In the genomic region with DNA sequence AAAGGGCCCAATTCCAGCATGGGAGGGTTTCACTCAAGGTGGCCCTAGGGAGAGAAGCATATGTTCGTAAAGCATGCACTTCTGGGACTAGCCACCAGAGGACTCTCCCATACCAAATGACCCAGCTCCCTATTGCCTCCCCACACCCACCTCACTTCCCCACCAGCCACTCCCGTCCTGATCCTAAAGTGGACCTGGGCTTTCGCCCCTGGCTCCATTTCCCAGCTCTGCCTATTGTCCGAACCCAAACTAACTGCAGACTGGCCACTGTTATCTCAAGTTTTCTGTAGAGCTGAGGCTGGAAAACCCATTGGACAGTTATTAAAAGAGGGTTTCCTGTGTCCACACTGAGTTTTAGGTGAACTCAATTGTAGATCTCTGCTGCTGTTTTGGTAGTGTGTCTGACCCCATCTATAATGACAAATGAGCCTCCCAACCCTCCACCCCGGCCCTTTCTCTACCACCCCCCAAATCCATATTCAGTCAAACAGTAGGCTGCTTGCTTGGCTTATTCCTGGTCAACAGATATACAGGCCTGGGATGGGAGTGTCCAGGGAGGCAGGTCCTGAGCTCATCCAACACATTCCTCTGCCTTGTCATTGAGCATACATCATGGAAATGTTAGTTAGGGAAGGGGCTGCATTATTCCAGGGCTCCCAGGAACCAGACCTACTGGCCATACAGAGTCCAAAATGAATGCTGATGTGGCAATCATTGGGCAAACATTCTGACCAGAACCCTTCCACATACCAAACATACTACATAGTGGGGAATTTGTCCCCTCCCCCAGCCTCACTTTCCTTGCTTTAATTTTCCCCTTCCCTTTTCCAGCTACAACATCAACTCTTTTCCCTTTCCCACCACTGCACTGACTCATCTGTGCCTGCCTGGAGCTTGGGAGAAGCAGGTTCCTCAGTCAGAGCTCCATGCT, we compare ENCODE assay signal across 8 cellular contexts. TPM values are rescaled to one million over a fixed set of nuclear protein-coding genes. Genes with fewer than 3 reads are reported as not detected.
DNase-seq lines count a peak whose midpoint lies in the region; ATAC-seq and TF ChIP-seq lines count a peak whose summit lies in the region.

No MANE protein-coding gene starts in this region.

- H3K9me2 ChIP-seq in neural cell (ENCODE audit: insufficient read depth, low read length) = no peaks in the 10 kb centered on the region

- H3K9ac ChIP-seq in neural cell (ENCODE audit: low read length) = no peak overlapping the region

- no peaks in the 10 kb centered on the region for H3K9me3 Mint-ChIP-seq in activated CD4-positive, alpha-beta T cell treated with anti-CD3 and anti-CD28 coated beads, Interleukin-2, amount 10 ng/mL, durations not matched to agents 24 days and 14 days

- ATAC-seq in GM18505 (IDR thresholded peaks at IDR 0.05; ENCODE audit: unreplicated experiment) (peak; percentile 79), HG02885 (IDR thresholded peaks at IDR 0.05; ENCODE audit: poor library complexity, unreplicated experiment) (peak; percentile 93)

- DNase-seq in Ammon's horn (ENCODE audit: low spot score) (peak; percentile 79), NCI-H2029 (lab: John Stamatoyannopoulos, UW) (peak; percentile 66), fibroblast of mammary gland (ENCODE audit: low read depth) (peak; percentile 79), T-helper 9 cell (no peak)
- DNase-seq in activated CD4-positive, alpha-beta T cell treated with anti-CD3 and anti-CD28 coated beads, Interleukin-2, amount 10 ng/mL, durations not matched to agents 24 days and 14 days = peak; percentile 76

- TF ChIP-seq CTCF in fibroblast of mammary gland (conservative IDR thresholded peaks at IDR 0.05; ENCODE audit: control insufficient read depth, insufficient read depth, low read depth, low read length) (peak; percentile 99), neural cell (IDR thresholded peaks at IDR 0.05; ENCODE audit: poor library complexity, severe bottlenecking) (peak; percentile 73)

- no peaks in the 10 kb centered on the region for H3K36me3 ChIP-seq in neural cell (ENCODE audit: insufficient read depth, low read length)

- TF ChIP-seq EP300 in neural cell (conservative IDR thresholded peaks at IDR 0.05; ENCODE audit: poor library complexity, severe bottlenecking) = no peak

- H2AFZ ChIP-seq in neural cell (ENCODE audit: low read depth, low read length) = no peak overlapping the region

- H3K4me3 ChIP-seq in fibroblast of mammary gland (ENCODE audit: control insufficient read depth, low read depth, low read length) (no peak overlapping the region), neural cell (ENCODE audit: low read length) (no peak overlapping the region)

- intact Hi-C loops in activated CD4-positive, alpha-beta T cell treated with anti-CD3 and anti-CD28 coated beads, Interleukin-2, amount 10 ng/mL, durations not matched to agents 24 days and 14 days (cut with micrococcal nuclease) = loop anchor here (1.0 to 10.0 kb wide), 3 partner anchors 273 to 746 kb away; no protein-coding TSS in a partner anchor

- no peak overlapping the region for H3K27ac Mint-ChIP-seq in activated CD4-positive, alpha-beta T cell treated with anti-CD3 and anti-CD28 coated beads, Interleukin-2, amount 10 ng/mL, durations not matched to agents 24 days and 14 days

- no peaks in the 10 kb centered on the region for H3K9me3 ChIP-seq in neural cell (ENCODE audit: low read length)

- peak; percentile 76 for TF ChIP-seq RAD21 in neural cell (conservative IDR thresholded peaks at IDR 0.05)

- peaks cover 22% of the 10 kb centered on the region for H3K27me3 Mint-ChIP-seq in activated CD4-positive, alpha-beta T cell treated with anti-CD3 and anti-CD28 coated beads, Interleukin-2, amount 10 ng/mL, durations not matched to agents 24 days and 14 days

- H3K27me3 ChIP-seq in neural cell (ENCODE audit: insufficient read depth, low read depth, low read length) = no peaks in the 10 kb centered on the region

- no peak overlapping the region for H3K27ac ChIP-seq in neural cell (ENCODE audit: low read length)

- H3K4me1 Mint-ChIP-seq in activated CD4-positive, alpha-beta T cell treated with anti-CD3 and anti-CD28 coated beads, Interleukin-2, amount 10 ng/mL, durations not matched to agents 24 days and 14 days = no peaks in the 10 kb centered on the region

- no peak for TF ChIP-seq POLR2A in GM18505 (IDR thresholded peaks at IDR 0.05; ENCODE audit: borderline replicate concordance, extremely low read depth, insufficient read depth, insufficient read length)

- H3K4me2 ChIP-seq in neural cell (ENCODE audit: low read length) = no peak overlapping the region

- no peaks in the 10 kb centered on the region for H3F3A ChIP-seq in neural cell (ENCODE audit: insufficient read depth, low read length, poor library complexity, severe bottlenecking)

- H4K20me1 ChIP-seq in neural cell (ENCODE audit: insufficient read depth) = no peaks in the 10 kb centered on the region

- H3K79me2 ChIP-seq in neural cell (replicated peaks; ENCODE audit: insufficient read depth, low read length) = no peaks in the 10 kb centered on the region

- no peaks in the 10 kb centered on the region for H3K36me3 Mint-ChIP-seq in activated CD4-positive, alpha-beta T cell treated with anti-CD3 and anti-CD28 coated beads, Interleukin-2, amount 10 ng/mL, durations not matched to agents 24 days and 14 days (ENCODE audit: low read depth)

- no peak overlapping the region for H3K4me3 Mint-ChIP-seq in activated CD4-positive, alpha-beta T cell treated with anti-CD3 and anti-CD28 coated beads, Interleukin-2, amount 10 ng/mL, durations not matched to agents 24 days and 14 days

TF ChIP-seq in neural cell, 6 proteins besides CTCF, POLR2A, EP300 and RAD21:
- TF ChIP-seq POLR2AphosphoS5 (IDR thresholded peaks at IDR 0.05) (no peak), SMC3 (conservative IDR thresholded peaks at IDR 0.05; ENCODE audit: poor library complexity) (peak; percentile 84)
- TF ChIP-seq, protein P1, sequence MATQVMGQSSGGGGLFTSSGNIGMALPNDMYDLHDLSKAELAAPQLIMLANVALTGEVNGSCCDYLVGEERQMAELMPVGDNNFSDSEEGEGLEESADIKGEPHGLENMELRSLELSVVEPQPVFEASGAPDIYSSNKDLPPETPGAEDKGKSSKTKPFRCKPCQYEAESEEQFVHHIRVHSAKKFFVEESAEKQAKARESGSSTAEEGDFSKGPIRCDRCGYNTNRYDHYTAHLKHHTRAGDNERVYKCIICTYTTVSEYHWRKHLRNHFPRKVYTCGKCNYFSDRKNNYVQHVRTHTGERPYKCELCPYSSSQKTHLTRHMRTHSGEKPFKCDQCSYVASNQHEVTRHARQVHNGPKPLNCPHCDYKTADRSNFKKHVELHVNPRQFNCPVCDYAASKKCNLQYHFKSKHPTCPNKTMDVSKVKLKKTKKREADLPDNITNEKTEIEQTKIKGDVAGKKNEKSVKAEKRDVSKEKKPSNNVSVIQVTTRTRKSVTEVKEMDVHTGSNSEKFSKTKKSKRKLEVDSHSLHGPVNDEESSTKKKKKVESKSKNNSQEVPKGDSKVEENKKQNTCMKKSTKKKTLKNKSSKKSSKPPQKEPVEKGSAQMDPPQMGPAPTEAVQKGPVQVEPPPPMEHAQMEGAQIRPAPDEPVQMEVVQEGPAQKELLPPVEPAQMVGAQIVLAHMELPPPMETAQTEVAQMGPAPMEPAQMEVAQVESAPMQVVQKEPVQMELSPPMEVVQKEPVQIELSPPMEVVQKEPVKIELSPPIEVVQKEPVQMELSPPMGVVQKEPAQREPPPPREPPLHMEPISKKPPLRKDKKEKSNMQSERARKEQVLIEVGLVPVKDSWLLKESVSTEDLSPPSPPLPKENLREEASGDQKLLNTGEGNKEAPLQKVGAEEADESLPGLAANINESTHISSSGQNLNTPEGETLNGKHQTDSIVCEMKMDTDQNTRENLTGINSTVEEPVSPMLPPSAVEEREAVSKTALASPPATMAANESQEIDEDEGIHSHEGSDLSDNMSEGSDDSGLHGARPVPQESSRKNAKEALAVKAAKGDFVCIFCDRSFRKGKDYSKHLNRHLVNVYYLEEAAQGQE (IDR thresholded peaks at IDR 0.05; ENCODE audit: borderline replicate concordance) = no peak
TF ChIP-seq in neural cell: peak in this region for 1.

RNA-seq across cellular contexts. Expression of a gene that starts 59.2 kb away (rescaled TPM):
- 0.12 TPM in 1 of 2 replicates, not detected in the other for total RNA-seq in activated CD4-positive, alpha-beta T cell treated with anti-CD3 and anti-CD28 coated beads, Interleukin-2, amount 10 ng/mL, durations not matched to agents 24 days and 14 days
- polyA plus RNA-seq in neural cell = not detected in 2 replicates
- under 0.01 TPM in 1 of 2 replicates, not detected in the other for polyA minus RNA-seq in neural cell
